ENCODE assay signal across 8 cellular contexts in the genomic region with DNA sequence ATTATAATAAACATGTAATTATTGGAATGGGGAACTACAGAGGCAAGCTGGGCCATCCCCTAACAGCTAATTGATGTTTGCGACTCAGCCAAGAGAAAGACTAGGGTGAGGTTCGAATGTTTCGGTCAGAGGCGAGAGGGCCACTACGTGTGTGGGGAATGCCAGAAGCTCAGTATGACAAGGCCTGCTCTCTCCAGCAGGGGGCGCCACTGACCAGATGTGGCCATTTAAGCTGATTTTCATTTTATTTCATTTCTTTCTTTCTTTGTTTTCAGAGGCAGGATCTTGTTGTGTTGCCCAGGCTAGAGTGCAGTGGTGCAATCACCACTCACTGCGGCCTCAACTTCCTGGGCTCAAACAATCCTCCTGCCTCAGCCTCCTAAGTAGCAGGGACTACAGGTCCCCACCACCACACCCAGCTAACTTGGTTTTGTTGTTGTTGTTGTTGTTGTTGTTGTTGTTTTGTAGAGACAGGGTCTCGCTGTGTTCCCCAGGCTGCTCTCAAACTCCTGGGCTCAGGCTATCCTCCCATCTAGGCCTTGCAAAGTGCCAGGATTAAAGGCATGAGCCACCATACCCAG. TPM values are rescaled to one million over a fixed set of nuclear protein-coding genes. Genes with fewer than 3 reads are reported as not detected.
A peak's percentile ranks its signal among the peaks of the same experiment; 100 is the strongest.
DNase-seq lines count a peak whose midpoint lies in the region; TF ChIP-seq lines count a peak whose summit lies in the region.
"Had no signal": no experiment of that assay in that cellular context is flagged by ENCODE, and none has a peak within 500 bp of the region (broad histone marks: within the 10 kb centered on the region; RNA-seq: fewer than 3 reads in every experiment).

No MANE protein-coding gene starts in this region.

- H3K36me3 ChIP-seq in HAP-1 (replicated peaks) (no peaks in the 10 kb centered on the region), colonic mucosa (no peaks in the 10 kb centered on the region)

- H3K4me3 ChIP-seq in HAP-1: no peak overlapping the region
- H3K4me3 ChIP-seq in colonic mucosa: no peak overlapping the region

- intact Hi-C loops in colonic mucosa (cut with DNase I): no loop called here

- no peaks in the 10 kb centered on the region for H3K4me1 ChIP-seq in HAP-1
- H3K4me1 ChIP-seq in colonic mucosa: no peaks in the 10 kb centered on the region

- no peak overlapping the region for H3K9ac ChIP-seq in colonic mucosa (ENCODE audit: low read depth in 2 of 2, low read length in 2 of 2)

- H3K27ac ChIP-seq in colonic mucosa: no peak overlapping the region

- DNase-seq in HAP-1 (ENCODE audit: low spot score in 2 of 2): peak; percentile 5 to 72
- DNase-seq in T follicular helper cell (ENCODE audit: low read depth): peak; percentile 6
- DNase-seq in colonic mucosa: no peak
- DNase-seq in stimulated activated CD4-positive, alpha-beta T cell treated with anti-CD3 and anti-CD28 coated beads, Interleukin-15, amount 100 ng/mL, for 24 hours: peak; percentile 62
- DNase-seq in NCI-H1105 treated with DMSO at 0.1 percent for 48 hours (lab: John Stamatoyannopoulos, UW): no peak
- no peak for DNase-seq in SIG-M5 treated with dmso at 0.1 percent for 504 hours (lab: John Stamatoyannopoulos, UW; ENCODE audit: unreplicated experiment)
- no peak for DNase-seq in NCI-H446 (lab: John Stamatoyannopoulos, UW)

- TF ChIP-seq CTCF in colonic mucosa (IDR thresholded peaks at IDR 0.05): peak; percentile 37

- H3K27me3 ChIP-seq in HAP-1 (ENCODE audit: low read depth): no peaks in the 10 kb centered on the region; the same call in 1 of the 2 replicates
- no peaks in the 10 kb centered on the region for H3K27me3 ChIP-seq in colonic mucosa

- in situ Hi-C loops in HAP-1 (cut with MboI; ENCODE audit: low sequenced_read_pairs): no loop called here

- H3K9me3 ChIP-seq in HAP-1 (no peaks in the 10 kb centered on the region), colonic mucosa (no peaks in the 10 kb centered on the region)

RNA-seq across cellular contexts. Expression of a gene that starts 38.1 kb away (rescaled TPM):
- total RNA-seq in colonic mucosa: 1 to 10 TPM in 1 of 2 donors, under 1 TPM in 1; 0.12 to 1.5 TPM
- total RNA-seq: T-helper 1 cell treated with Interleukin-12 subunit alpha and Interleukin-12 subunit beta and Interleukin-4 antibody, amounts not matched to agents 30 ng/mL and 1 ng/mL, for 36 hours had no signal

RNA-seq across cellular contexts. Expression of a gene that starts 46.6 kb away (rescaled TPM):
- 10 to 100 TPM; 33.3 to 39.4 TPM for total RNA-seq in colonic mucosa

Comparison
In these comparisons a context has a peak if more than half of its experiments do, and no peak if none do; other contexts are left out.
1. DNase-seq: peak in HAP-1 (2 of 2), T follicular helper cell (single experiment) and stimulated activated CD4-positive, alpha-beta T cell treated with anti-CD3 and anti-CD28 coated beads, Interleukin-15, amount 100 ng/mL, for 24 hours (single experiment); none in colonic mucosa (single experiment), NCI-H1105 treated with DMSO at 0.1 percent for 48 hours (single experiment), SIG-M5 treated with dmso at 0.1 percent for 504 hours (single experiment) and NCI-H446 (0 of 2).